In the genomic region with DNA sequence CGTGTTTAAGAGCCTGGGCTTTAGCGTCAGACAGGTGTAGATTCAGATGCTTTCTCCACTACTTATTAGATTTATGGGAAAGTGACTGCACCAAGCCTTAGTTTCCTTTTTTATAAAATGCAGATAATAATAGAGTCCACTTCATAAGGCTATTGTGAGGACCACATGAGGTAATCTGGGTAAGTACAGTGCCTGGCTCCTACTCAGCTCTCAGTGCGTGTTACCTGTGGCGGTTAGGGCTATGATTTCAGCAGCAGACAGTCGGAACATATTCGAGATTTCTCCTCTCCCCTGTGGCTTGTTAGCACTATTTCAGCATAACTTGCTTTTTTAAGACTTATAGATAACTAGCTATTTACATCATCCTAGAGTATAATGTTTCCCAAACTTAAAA, we compare ENCODE assay signal across 1 cellular context.
TF ChIP-seq lines count a peak whose summit lies in the region.

No MANE protein-coding gene starts in this region.

TF ChIP-seq in K562, 482 proteins besides CTCF, POLR2A, EP300 and RAD21:
- TF ChIP-seq SAFB2 (IDR thresholded peaks at IDR 0.05; ENCODE audit: borderline replicate concordance, low read depth, low read length, severe bottlenecking) = no peak
- no peak for TF ChIP-seq POU5F1 (IDR thresholded peaks at IDR 0.05; ENCODE audit: borderline replicate concordance, low read depth, low read length, partially characterized antibody)
- no peak for TF ChIP-seq ZNF263 (CRISPR knock-in tag; IDR thresholded peaks at IDR 0.05; ENCODE audit: borderline replicate concordance)
- TF ChIP-seq, protein P1, sequence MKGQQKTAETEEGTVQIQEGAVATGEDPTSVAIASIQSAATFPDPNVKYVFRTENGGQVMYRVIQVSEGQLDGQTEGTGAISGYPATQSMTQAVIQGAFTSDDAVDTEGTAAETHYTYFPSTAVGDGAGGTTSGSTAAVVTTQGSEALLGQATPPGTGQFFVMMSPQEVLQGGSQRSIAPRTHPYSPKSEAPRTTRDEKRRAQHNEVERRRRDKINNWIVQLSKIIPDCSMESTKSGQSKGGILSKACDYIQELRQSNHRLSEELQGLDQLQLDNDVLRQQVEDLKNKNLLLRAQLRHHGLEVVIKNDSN (CRISPR knock-in tag; IDR thresholded peaks at IDR 0.05) = no peak
- TF ChIP-seq, protein P2, sequence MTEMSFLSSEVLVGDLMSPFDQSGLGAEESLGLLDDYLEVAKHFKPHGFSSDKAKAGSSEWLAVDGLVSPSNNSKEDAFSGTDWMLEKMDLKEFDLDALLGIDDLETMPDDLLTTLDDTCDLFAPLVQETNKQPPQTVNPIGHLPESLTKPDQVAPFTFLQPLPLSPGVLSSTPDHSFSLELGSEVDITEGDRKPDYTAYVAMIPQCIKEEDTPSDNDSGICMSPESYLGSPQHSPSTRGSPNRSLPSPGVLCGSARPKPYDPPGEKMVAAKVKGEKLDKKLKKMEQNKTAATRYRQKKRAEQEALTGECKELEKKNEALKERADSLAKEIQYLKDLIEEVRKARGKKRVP (CRISPR knock-in tag; IDR thresholded peaks at IDR 0.05) = no peak
- no peak for TF ChIP-seq HLTF (IDR thresholded peaks at IDR 0.05)
- no peak for TF ChIP-seq BRD4 (IDR thresholded peaks at IDR 0.05)
- no peak for TF ChIP-seq PHB (CRISPR knock-in tag; IDR thresholded peaks at IDR 0.05)
- TF ChIP-seq, protein P3, sequence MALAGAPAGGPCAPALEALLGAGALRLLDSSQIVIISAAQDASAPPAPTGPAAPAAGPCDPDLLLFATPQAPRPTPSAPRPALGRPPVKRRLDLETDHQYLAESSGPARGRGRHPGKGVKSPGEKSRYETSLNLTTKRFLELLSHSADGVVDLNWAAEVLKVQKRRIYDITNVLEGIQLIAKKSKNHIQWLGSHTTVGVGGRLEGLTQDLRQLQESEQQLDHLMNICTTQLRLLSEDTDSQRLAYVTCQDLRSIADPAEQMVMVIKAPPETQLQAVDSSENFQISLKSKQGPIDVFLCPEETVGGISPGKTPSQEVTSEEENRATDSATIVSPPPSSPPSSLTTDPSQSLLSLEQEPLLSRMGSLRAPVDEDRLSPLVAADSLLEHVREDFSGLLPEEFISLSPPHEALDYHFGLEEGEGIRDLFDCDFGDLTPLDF (CRISPR knock-in tag; IDR thresholded peaks at IDR 0.05) = no peak
- no peak for TF ChIP-seq ZNF589 (CRISPR knock-in tag; IDR thresholded peaks at IDR 0.05; ENCODE audit: low read depth)
- no peak for TF ChIP-seq ZFP30 (CRISPR knock-in tag; IDR thresholded peaks at IDR 0.05; ENCODE audit: borderline replicate concordance)
- TF ChIP-seq SMAD1 (IDR thresholded peaks at IDR 0.05; ENCODE audit: low read depth, low read length, partially characterized antibody) = no peak
- TF ChIP-seq DPF2 (IDR thresholded peaks at IDR 0.05) = no peak
- TF ChIP-seq ZNF212 (CRISPR knock-in tag; IDR thresholded peaks at IDR 0.05) = no peak
- no peak for TF ChIP-seq EWSR1 (IDR thresholded peaks at IDR 0.05; ENCODE audit: borderline replicate concordance, low read depth, partially characterized antibody)
- no peak for TF ChIP-seq MCM2 (IDR thresholded peaks at IDR 0.05; ENCODE audit: low read depth)
